8 cellular contexts compared by ENCODE assay signal in genomic region chr9:73565833-73566465, GRCh38.
DNase-seq lines count a peak whose midpoint lies in the region; ATAC-seq and TF ChIP-seq lines count a peak whose summit lies in the region.

No MANE protein-coding gene starts in this region.

- no peak overlapping the region for H3K4me2 ChIP-seq in hepatocyte

- peaks cover 2% of the 10 kb centered on the region for H3K9me3 ChIP-seq in RWPE2 (ENCODE audit: severe bottlenecking)
- no peaks in the 10 kb centered on the region for H3K9me3 ChIP-seq in hepatocyte (ENCODE audit: low read depth)

- no peaks in the 10 kb centered on the region for H3K9me2 ChIP-seq in hepatocyte (replicated peaks; ENCODE audit: insufficient read depth)

- H3K27me3 ChIP-seq in RWPE2 (ENCODE audit: insufficient read depth, poor library complexity, severe bottlenecking) (no peaks in the 10 kb centered on the region), hepatocyte (no peaks in the 10 kb centered on the region)

- TF ChIP-seq CTCF in 22Rv1 (IDR thresholded peaks at IDR 0.05): peak; percentile 88
- peak; percentile 67 for TF ChIP-seq CTCF in RWPE2 (IDR thresholded peaks at IDR 0.05; ENCODE audit: poor library complexity, severe bottlenecking)
- peak; percentile 71 for TF ChIP-seq CTCF in hepatocyte (IDR thresholded peaks at IDR 0.05; ENCODE audit: poor library complexity)

- no peaks in the 10 kb centered on the region for H3K79me2 ChIP-seq in hepatocyte

- H2AFZ ChIP-seq in hepatocyte: no peak overlapping the region

- H3K36me3 ChIP-seq in RWPE2 (ENCODE audit: low read depth) (no peaks in the 10 kb centered on the region), hepatocyte (replicated peaks; ENCODE audit: insufficient read depth, low read depth) (no peaks in the 10 kb centered on the region)

- DNase-seq in RWPE2 (ENCODE audit: low spot score) (no peak), hepatocyte (ENCODE audit: low spot score) (peak; percentile 61), NCI-H2227 treated with DMSO at 0.1 percent for 48 hours (lab: John Stamatoyannopoulos, UW) (no peak)
- no peak for DNase-seq in activated CD4-positive, CD25-positive, alpha-beta regulatory T cell treated with anti-CD3 and anti-CD28 coated beads, Interleukin-2, amount 50 U/mL, for 72 hours

- H3K4me1 ChIP-seq in RWPE2 (ENCODE audit: insufficient read depth, poor library complexity, severe bottlenecking) (no peaks in the 10 kb centered on the region), hepatocyte (ENCODE audit: insufficient read depth) (no peaks in the 10 kb centered on the region)

- ATAC-seq in GM18909 (IDR thresholded peaks at IDR 0.05; ENCODE audit: poor library complexity, unreplicated experiment) (peak; percentile 50), RWPE2 (ENCODE audit: low read depth) (peak; percentile 73), HG02763 (IDR thresholded peaks at IDR 0.05; ENCODE audit: unreplicated experiment) (no peak), HG02885 (IDR thresholded peaks at IDR 0.05; ENCODE audit: poor library complexity, unreplicated experiment) (no peak)

- H4K20me1 ChIP-seq in hepatocyte (ENCODE audit: insufficient read depth, poor library complexity, severe bottlenecking): no peaks in the 10 kb centered on the region

- H3K4me3 ChIP-seq in RWPE2 (ENCODE audit: severe bottlenecking) (no peak overlapping the region), hepatocyte (no peak overlapping the region)

- peak overlapping the region; percentile 61 for H3K27ac ChIP-seq in 22Rv1
- no peak overlapping the region for H3K27ac ChIP-seq in RWPE2 (ENCODE audit: poor library complexity, severe bottlenecking)
- H3K27ac ChIP-seq in hepatocyte: no peak overlapping the region

Comparison
In these comparisons a context has a peak if more than half of its experiments do, and no peak if none do; other contexts are left out.
1. ATAC-seq: peak in GM18909 (single experiment) and RWPE2 (single experiment); none in HG02763 (single experiment) and HG02885 (single experiment).
2. Peak in every context shown above with its lines, with median percentiles within 50 percentile points of each other: CTCF ChIP-seq.